ENCODE assay signal across 17 cellular contexts in genomic region chr12:113201187-113202177, GRCh38. TPM values are rescaled to one million over a fixed set of nuclear protein-coding genes. Genes with fewer than 3 reads are reported as not detected.
DNase-seq lines count a peak whose midpoint lies in the region; ATAC-seq and TF ChIP-seq lines count a peak whose summit lies in the region.
"Had no signal": no experiment of that assay in that cellular context is flagged by ENCODE, and none has a peak within 500 bp of the region (broad histone marks: within the 10 kb centered on the region; RNA-seq: fewer than 3 reads in every experiment).

No MANE protein-coding gene starts in this region.

- H3K4me2 ChIP-seq in IMR-90 (ENCODE audit: low read depth, low read length) (no peak overlapping the region), trophoblast cell (ENCODE audit: low read length) (no peak overlapping the region)

- no peak for TF ChIP-seq POLR2A in IMR-90 (IDR thresholded peaks at IDR 0.05; ENCODE audit: low read depth, low read length)

- no peak overlapping the region for H2BK12ac ChIP-seq in trophoblast cell (ENCODE audit: low read length)

- no peaks in the 10 kb centered on the region for H3K9me1 ChIP-seq in IMR-90 (ENCODE audit: insufficient read depth, low read length)

- H3K27ac Mint-ChIP-seq in activated naive CD4-positive, alpha-beta T cell treated with anti-CD3 and anti-CD28 coated beads for 36 hours: no peak overlapping the region
- H3K27ac Mint-ChIP-seq in dendritic cell treated with granulocyte-macrophage colony-stimulating factor and Interleukin-4, amounts not matched to agents 40 ng/mL and 50 ng/mL, for 4 days: peak overlapping the region; percentile 66

- H3K36me3 Mint-ChIP-seq in activated naive CD4-positive, alpha-beta T cell treated with anti-CD3 and anti-CD28 coated beads for 36 hours (ENCODE audit: low read depth): no peaks in the 10 kb centered on the region
- H3K36me3 Mint-ChIP-seq in dendritic cell treated with granulocyte-macrophage colony-stimulating factor and Interleukin-4, amounts not matched to agents 40 ng/mL and 50 ng/mL, for 4 days (ENCODE audit: low read depth): peaks cover 2% of the 10 kb centered on the region
- H3K36me3 Mint-ChIP-seq: CD4-positive, alpha-beta memory T cell had no signal

- H3K4me1 Mint-ChIP-seq in activated naive CD4-positive, alpha-beta T cell treated with anti-CD3 and anti-CD28 coated beads for 36 hours (ENCODE audit: low read depth): peaks cover 2% of the 10 kb centered on the region
- peaks cover 72% of the 10 kb centered on the region for H3K4me1 Mint-ChIP-seq in dendritic cell treated with granulocyte-macrophage colony-stimulating factor and Interleukin-4, amounts not matched to agents 40 ng/mL and 50 ng/mL, for 4 days (ENCODE audit: low read depth)

- H2AK5ac ChIP-seq in IMR-90 (ENCODE audit: low read depth, low read length) (peak overlapping the region; percentile 14; the same call in 1 of the 2 replicates), trophoblast cell (ENCODE audit: low read length) (no peak overlapping the region)

- H3K9me3 Mint-ChIP-seq in activated naive CD4-positive, alpha-beta T cell treated with anti-CD3 and anti-CD28 coated beads for 36 hours: no peaks in the 10 kb centered on the region
- no peaks in the 10 kb centered on the region for H3K9me3 Mint-ChIP-seq in dendritic cell treated with granulocyte-macrophage colony-stimulating factor and Interleukin-4, amounts not matched to agents 40 ng/mL and 50 ng/mL, for 4 days
- H3K9me3 Mint-ChIP-seq: CD4-positive, alpha-beta memory T cell had no signal

- no peaks in the 10 kb centered on the region for H3K36me3 ChIP-seq in IMR-90 (ENCODE audit: control insufficient read depth, insufficient read depth, low read length)
- H3K36me3 ChIP-seq in trophoblast cell (ENCODE audit: control insufficient read depth in 1 of 2, insufficient read depth in 2 of 2, low read length in 2 of 2): no peaks in the 10 kb centered on the region
- H3K36me3 ChIP-seq: HAP-1, Peyer's patch had no signal

- WGBS in IMR-90 (ENCODE audit: extremely low coverage in 2 of 2, insufficient read length in 1 of 2), 2 experiments: 83% methylated on average over 4 of the region's 14 CpGs; no CpG with 5 or more reads in 1 of the 2 experiments
- WGBS in trophoblast cell (ENCODE audit: extremely low coverage, insufficient coverage, insufficient read length): no CpG with 5 or more reads among the region's 14 CpGs

- no peak for TF ChIP-seq CTCF in IMR-90 (conservative IDR thresholded peaks at IDR 0.05; ENCODE audit: low read depth, low read length)

- BruUV-seq in IMR-90 (replicated peaks; lab: Mats Ljungman, UMichigan): no TSS peak

- no peak overlapping the region for H4K8ac ChIP-seq in IMR-90 (ENCODE audit: low read depth in 2 of 2, low read length in 2 of 2)
- H4K8ac ChIP-seq in trophoblast cell (ENCODE audit: low read depth, low read length): no peak overlapping the region

- H3K14ac ChIP-seq in IMR-90 (replicated peaks; ENCODE audit: low read depth, low read length) (no peak overlapping the region), trophoblast cell (ENCODE audit: low read length) (no peak overlapping the region)

- H2AFZ ChIP-seq in IMR-90 (replicated peaks; ENCODE audit: low read length, poor library complexity) (no peak overlapping the region), trophoblast cell (ENCODE audit: insufficient read depth, low read length, poor library complexity) (no peak overlapping the region)

- H3K27ac ChIP-seq in IMR-90 (ENCODE audit: insufficient read depth, low read length): no peak overlapping the region
- H3K27ac ChIP-seq in trophoblast cell (ENCODE audit: low read depth, low read length): no peak overlapping the region
- H3K27ac ChIP-seq: Peyer's patch had no signal

- H3K79me1 ChIP-seq in IMR-90 (ENCODE audit: low read depth in 1 of 2, low read length in 2 of 2): no peaks in the 10 kb centered on the region
- peaks cover under 1% of the 10 kb centered on the region for H3K79me1 ChIP-seq in trophoblast cell (ENCODE audit: low read length)

- no peak for TF ChIP-seq RAD21 in IMR-90 (IDR thresholded peaks at IDR 0.05; ENCODE audit: low read length)

- H3K4me1 ChIP-seq in IMR-90 (ENCODE audit: control insufficient read depth, insufficient read depth, low read length): peaks cover 2% of the 10 kb centered on the region; the same call in 1 of the 2 replicates
- H3K4me1 ChIP-seq in trophoblast cell (ENCODE audit: control insufficient read depth in 1 of 2, insufficient read depth in 2 of 2, low read length in 2 of 2): no peaks in the 10 kb centered on the region
- H3K4me1 ChIP-seq: HAP-1, Peyer's patch had no signal

- no peak overlapping the region for H2AK9ac ChIP-seq in IMR-90 (replicated peaks; ENCODE audit: low read depth, low read length, poor library complexity)

- POLR2A ChIA-PET in IMR-90 (lab: Charles Lee; ENCODE audit: unreplicated experiment): no interaction called here

- H2BK5ac ChIP-seq in IMR-90 (ENCODE audit: low read depth, low read length, poor library complexity, severe bottlenecking) (no peak overlapping the region), trophoblast cell (ENCODE audit: low read depth, low read length, poor library complexity) (no peak overlapping the region)

- CTCF ChIA-PET in activated naive CD4-positive, alpha-beta T cell treated with anti-CD3 and anti-CD28 coated beads for 36 hours (lab: Charles Lee): no interaction called here
- CTCF ChIA-PET in IMR-90 (lab: Yijun Ruan, JAX): no interaction called here

- H3K4ac ChIP-seq in IMR-90 (ENCODE audit: low read depth, low read length): 0 out of 2 replicates have a peak overlapping the region, but pooled peaks have one; percentile 6
- no peak overlapping the region for H3K4ac ChIP-seq in trophoblast cell (ENCODE audit: low read depth, low read length)

- no peak for DNase-seq in activated naive CD4-positive, alpha-beta T cell treated with anti-CD3 and anti-CD28 coated beads for 36 hours
- no peak for DNase-seq in activated naive CD4-positive, alpha-beta T cell treated with anti-CD3 and anti-CD28 coated beads, Interleukin-2, amount 50 U/mL, for 16 hours
- DNase-seq in IMR-90 (no peak), trophoblast cell (no peak), KBM-7 (no peak), activated T-cell treated with anti-CD3 and anti-CD28 coated beads for 4 hours (no peak), NCI-H345 (lab: John Stamatoyannopoulos, UW) (no peak)
- DNase-seq: CD4-positive, alpha-beta memory T cell; EL; NCI-H1048; NCI-H146; NCI-H774; Peyer's patch; SIG-M5 had no signal

- no peak overlapping the region for H3K4me3 ChIP-seq in IMR-90 (ENCODE audit: insufficient read depth, low read depth, low read length)
- no peak overlapping the region for H3K4me3 ChIP-seq in trophoblast cell (ENCODE audit: low read depth, low read length)
- H3K4me3 ChIP-seq: HAP-1, Peyer's patch had no signal

- H3K9ac ChIP-seq in IMR-90 (ENCODE audit: low read depth, low read length) (no peak overlapping the region), trophoblast cell (ENCODE audit: low read length) (peak overlapping the region; percentile 33)

- no peak overlapping the region for H2BK15ac ChIP-seq in IMR-90 (ENCODE audit: low read depth, low read length)

- H3K9me3 ChIP-seq in IMR-90 (ENCODE audit: control insufficient read depth, insufficient read depth, low read length) (no peaks in the 10 kb centered on the region), trophoblast cell (ENCODE audit: insufficient read depth, low read depth, low read length) (no peaks in the 10 kb centered on the region)
- H3K9me3 ChIP-seq: HAP-1, Peyer's patch had no signal

- H3K4me3 Mint-ChIP-seq in activated naive CD4-positive, alpha-beta T cell treated with anti-CD3 and anti-CD28 coated beads for 36 hours: peak overlapping the region; percentile 9
- no peak overlapping the region for H3K4me3 Mint-ChIP-seq in dendritic cell treated with granulocyte-macrophage colony-stimulating factor and Interleukin-4, amounts not matched to agents 40 ng/mL and 50 ng/mL, for 4 days
- H3K4me3 Mint-ChIP-seq: CD4-positive, alpha-beta memory T cell had no signal

- dilution Hi-C loops in IMR-90 (cut with HindIII; ENCODE audit: low sequenced_read_pairs, unreplicated experiment): no loop called here

- H3K23ac ChIP-seq in IMR-90 (ENCODE audit: low read depth, low read length) (no peak overlapping the region), trophoblast cell (ENCODE audit: low read length) (no peak overlapping the region)

- H3K56ac ChIP-seq in IMR-90 (ENCODE audit: extremely low read depth, insufficient read depth, low read length): no peak overlapping the region

- H4K5ac ChIP-seq in IMR-90 (ENCODE audit: low read depth, low read length): no peak overlapping the region

- no peaks in the 10 kb centered on the region for H3K79me2 ChIP-seq in trophoblast cell (ENCODE audit: control insufficient read depth, insufficient read depth, low read length, poor library complexity)

- H3K18ac ChIP-seq in IMR-90 (ENCODE audit: low read depth, low read length): no peak overlapping the region
- no peak overlapping the region for H3K18ac ChIP-seq in trophoblast cell (ENCODE audit: low read length)

- no peak overlapping the region for H4K12ac ChIP-seq in trophoblast cell (ENCODE audit: low read depth, low read length)

- H4K20me1 ChIP-seq in IMR-90 (ENCODE audit: insufficient read depth, low read length): no peaks in the 10 kb centered on the region

- no peak overlapping the region for H2BK20ac ChIP-seq in IMR-90 (ENCODE audit: low read depth, low read length)

- in situ Hi-C loops in IMR-90 (cut with MboI; ENCODE audit: low sequenced_read_pairs) (no loop called here), KBM-7 (cut with MboI; ENCODE audit: low pct_unique_long_range_greater_than_20kb, low sequenced_read_pairs) (no loop called here)

- H4K91ac ChIP-seq in IMR-90 (ENCODE audit: insufficient read depth, low read depth, low read length) (no peak overlapping the region), trophoblast cell (ENCODE audit: low read depth, low read length) (no peak overlapping the region)

- H3K27me3 ChIP-seq in IMR-90 (ENCODE audit: control insufficient read depth, insufficient read depth, low read length) (no peaks in the 10 kb centered on the region), trophoblast cell (ENCODE audit: insufficient read depth, low read length) (no peaks in the 10 kb centered on the region)
- H3K27me3 ChIP-seq: Peyer's patch had no signal

- no peak for ATAC-seq in IMR-90 (ENCODE audit: low read depth)

- H3K27me3 Mint-ChIP-seq in activated naive CD4-positive, alpha-beta T cell treated with anti-CD3 and anti-CD28 coated beads for 36 hours (ENCODE audit: low read depth): no peaks in the 10 kb centered on the region
- H3K27me3 Mint-ChIP-seq in dendritic cell treated with granulocyte-macrophage colony-stimulating factor and Interleukin-4, amounts not matched to agents 40 ng/mL and 50 ng/mL, for 4 days: peaks cover under 1% of the 10 kb centered on the region
- H3K27me3 Mint-ChIP-seq: CD4-positive, alpha-beta memory T cell had no signal

- H2BK120ac ChIP-seq in IMR-90 (ENCODE audit: low read depth, low read length): no peak overlapping the region
- no peak overlapping the region for H2BK120ac ChIP-seq in trophoblast cell (ENCODE audit: insufficient read depth, low read length, poor library complexity)

- intact Hi-C loops in activated naive CD4-positive, alpha-beta T cell treated with anti-CD3 and anti-CD28 coated beads for 36 hours (cut with micrococcal nuclease): no loop called here
- intact Hi-C loops in IMR-90 (cut with micrococcal nuclease): no loop called here
- intact Hi-C loops in dendritic cell treated with granulocyte-macrophage colony-stimulating factor and Interleukin-4, amounts not matched to agents 40 ng/mL and 50 ng/mL, for 4 days (cut with micrococcal nuclease): loop anchor here (2.0 kb wide), 1 partner anchor 13 kb away; no protein-coding TSS in a partner anchor

RNA-seq across cellular contexts. Expression of gene RITA1, which starts 16.0 kb away (rescaled TPM):
- 10 to 100 TPM; 14.0 to 16.1 TPM for total RNA-seq in activated naive CD4-positive, alpha-beta T cell treated with anti-CD3 and anti-CD28 coated beads for 36 hours
- total RNA-seq in IMR-90 (2012; rRNA removed): 14.7 and 15.0 TPM in 2 replicates
- 14.2 and 15.2 TPM in 2 replicates for polyA plus RNA-seq in IMR-90 (2012; rRNA removed)
- 9.9 and 17.3 TPM in 2 replicates for polyA plus RNA-seq in IMR-90 (2012; cell fraction: cytosol; rRNA removed)
- polyA plus RNA-seq in IMR-90 (2012; cell fraction: nucleus; rRNA removed; ENCODE audit: low replicate concordance): 7.1 and 9.4 TPM in 2 replicates
- polyA plus RNA-seq in trophoblast cell (2013): 11.2 and 11.4 TPM in 2 replicates

RNA-seq across cellular contexts. Expression of gene DDX54, which starts 16.2 kb away (rescaled TPM):
- 100 to 1,000 TPM; 114 to 116 TPM for total RNA-seq in activated naive CD4-positive, alpha-beta T cell treated with anti-CD3 and anti-CD28 coated beads for 36 hours
- total RNA-seq in IMR-90 (2012; rRNA removed): 23.8 and 24.4 TPM in 2 replicates
- polyA plus RNA-seq in IMR-90 (2012; rRNA removed): 47.5 and 55.1 TPM in 2 replicates
- polyA plus RNA-seq in IMR-90 (2012; cell fraction: cytosol; rRNA removed): 33.5 and 54.5 TPM in 2 replicates
- 74.8 and 97.8 TPM in 2 replicates for polyA plus RNA-seq in IMR-90 (2012; cell fraction: nucleus; rRNA removed; ENCODE audit: low replicate concordance)
- 42.0 and 42.6 TPM in 2 replicates for polyA plus RNA-seq in trophoblast cell (2013)

RNA-seq across cellular contexts. Expression of gene TPCN1, which starts 19.8 kb away (rescaled TPM):
- total RNA-seq in activated naive CD4-positive, alpha-beta T cell treated with anti-CD3 and anti-CD28 coated beads for 36 hours: 10 to 100 TPM; 47.3 to 49.2 TPM
- total RNA-seq in IMR-90 (2012; rRNA removed): 2.0 and 2.5 TPM in 2 replicates
- polyA plus RNA-seq in IMR-90 (2012; rRNA removed): 10.4 and 13.2 TPM in 2 replicates
- 7.7 and 13.8 TPM in 2 replicates for polyA plus RNA-seq in IMR-90 (2012; cell fraction: cytosol; rRNA removed)
- 58.1 and 63.1 TPM in 2 replicates for polyA plus RNA-seq in IMR-90 (2012; cell fraction: nucleus; rRNA removed; ENCODE audit: low replicate concordance)
- 14.9 and 16.0 TPM in 2 replicates for polyA plus RNA-seq in trophoblast cell (2013)

RNA-seq across cellular contexts. Expression of gene CFAP73, which starts 52.0 kb away (rescaled TPM):
- total RNA-seq in activated naive CD4-positive, alpha-beta T cell treated with anti-CD3 and anti-CD28 coated beads for 36 hours: 1 to 10 TPM in 1 of 2 experiments, under 1 TPM in 1; 0.57 to 1.3 TPM
- not detected in 2 replicates for total RNA-seq in IMR-90 (2012; rRNA removed)
- polyA plus RNA-seq in IMR-90 (2012; rRNA removed): not detected in 2 replicates
- polyA plus RNA-seq in IMR-90 (2012; cell fraction: cytosol; rRNA removed): not detected in 2 replicates
- polyA plus RNA-seq in IMR-90 (2012; cell fraction: nucleus; rRNA removed; ENCODE audit: low replicate concordance): not detected in 2 replicates
- polyA plus RNA-seq in trophoblast cell (2013): not detected in 2 replicates
- total RNA-seq: CD4-positive, alpha-beta memory T cell; M059J; Peyer's patch had no signal

Comparison
In these comparisons a context has a peak if more than half of its experiments do, and no peak if none do; other contexts are left out.
1. RNA of gene TPCN1, which starts 19.8 kb away (total RNA-seq): 47.3 to 49.2 TPM in activated naive CD4-positive, alpha-beta T cell treated with anti-CD3 and anti-CD28 coated beads for 36 hours; 2.0 to 2.5 TPM in IMR-90; every median in the first group is over 10 times any median in the second.